1 cellular context compared by ENCODE assay signal in the genomic region with DNA sequence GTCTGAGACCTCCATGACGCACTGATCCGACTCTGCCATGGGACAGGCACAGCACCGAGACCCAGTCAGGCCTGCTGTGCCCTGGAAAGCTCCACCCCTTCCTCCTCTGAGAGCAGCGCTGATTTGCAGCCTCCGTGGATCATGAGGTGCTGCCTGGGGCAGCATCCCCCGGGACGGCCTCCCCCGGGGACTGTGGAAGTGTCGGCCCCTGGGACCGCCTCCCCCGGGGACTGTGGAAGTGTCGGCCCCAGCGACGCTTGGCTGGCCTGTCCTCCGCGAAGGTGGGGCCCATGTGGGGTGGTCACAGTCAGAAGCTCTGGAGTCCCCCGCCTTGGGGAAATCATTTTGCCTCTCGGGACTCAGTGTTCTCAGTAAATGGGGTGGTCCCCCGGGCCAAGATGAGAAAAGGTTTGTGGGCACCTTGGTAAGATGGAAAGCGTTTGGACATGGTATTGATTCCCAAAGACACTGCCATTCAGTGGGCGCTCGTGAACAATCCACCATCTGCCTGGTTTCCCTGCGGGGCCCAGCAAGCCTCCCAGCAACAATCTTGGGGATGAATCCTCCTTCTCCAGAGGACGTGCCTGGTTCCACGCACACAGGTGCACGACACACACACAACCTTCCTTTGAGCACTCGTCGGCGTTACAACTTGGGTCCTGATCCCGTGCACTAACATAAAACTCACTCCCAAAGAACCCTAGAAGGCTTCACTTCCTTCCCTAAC.
TF ChIP-seq lines count a peak whose summit lies in the region.

No MANE protein-coding gene starts in this region.

TF ChIP-seq in GM23338, 12 proteins besides CTCF, POLR2A, EP300 and RAD21 (continued from another document):
- TF ChIP-seq, protein P1, sequence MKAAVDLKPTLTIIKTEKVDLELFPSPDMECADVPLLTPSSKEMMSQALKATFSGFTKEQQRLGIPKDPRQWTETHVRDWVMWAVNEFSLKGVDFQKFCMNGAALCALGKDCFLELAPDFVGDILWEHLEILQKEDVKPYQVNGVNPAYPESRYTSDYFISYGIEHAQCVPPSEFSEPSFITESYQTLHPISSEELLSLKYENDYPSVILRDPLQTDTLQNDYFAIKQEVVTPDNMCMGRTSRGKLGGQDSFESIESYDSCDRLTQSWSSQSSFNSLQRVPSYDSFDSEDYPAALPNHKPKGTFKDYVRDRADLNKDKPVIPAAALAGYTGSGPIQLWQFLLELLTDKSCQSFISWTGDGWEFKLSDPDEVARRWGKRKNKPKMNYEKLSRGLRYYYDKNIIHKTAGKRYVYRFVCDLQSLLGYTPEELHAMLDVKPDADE (IDR thresholded peaks at IDR 0.05) = no peak
- no peak for TF ChIP-seq STAT1 (IDR thresholded peaks at IDR 0.05; ENCODE audit: unreplicated experiment)
- no peak for TF ChIP-seq POLR2AphosphoS5 (IDR thresholded peaks at IDR 0.05; ENCODE audit: low read depth)
- TF ChIP-seq ZNF331 (CRISPR knock-in tag; IDR thresholded peaks at IDR 0.05; ENCODE audit: low read depth) = no peak
- TF ChIP-seq, protein P2, sequence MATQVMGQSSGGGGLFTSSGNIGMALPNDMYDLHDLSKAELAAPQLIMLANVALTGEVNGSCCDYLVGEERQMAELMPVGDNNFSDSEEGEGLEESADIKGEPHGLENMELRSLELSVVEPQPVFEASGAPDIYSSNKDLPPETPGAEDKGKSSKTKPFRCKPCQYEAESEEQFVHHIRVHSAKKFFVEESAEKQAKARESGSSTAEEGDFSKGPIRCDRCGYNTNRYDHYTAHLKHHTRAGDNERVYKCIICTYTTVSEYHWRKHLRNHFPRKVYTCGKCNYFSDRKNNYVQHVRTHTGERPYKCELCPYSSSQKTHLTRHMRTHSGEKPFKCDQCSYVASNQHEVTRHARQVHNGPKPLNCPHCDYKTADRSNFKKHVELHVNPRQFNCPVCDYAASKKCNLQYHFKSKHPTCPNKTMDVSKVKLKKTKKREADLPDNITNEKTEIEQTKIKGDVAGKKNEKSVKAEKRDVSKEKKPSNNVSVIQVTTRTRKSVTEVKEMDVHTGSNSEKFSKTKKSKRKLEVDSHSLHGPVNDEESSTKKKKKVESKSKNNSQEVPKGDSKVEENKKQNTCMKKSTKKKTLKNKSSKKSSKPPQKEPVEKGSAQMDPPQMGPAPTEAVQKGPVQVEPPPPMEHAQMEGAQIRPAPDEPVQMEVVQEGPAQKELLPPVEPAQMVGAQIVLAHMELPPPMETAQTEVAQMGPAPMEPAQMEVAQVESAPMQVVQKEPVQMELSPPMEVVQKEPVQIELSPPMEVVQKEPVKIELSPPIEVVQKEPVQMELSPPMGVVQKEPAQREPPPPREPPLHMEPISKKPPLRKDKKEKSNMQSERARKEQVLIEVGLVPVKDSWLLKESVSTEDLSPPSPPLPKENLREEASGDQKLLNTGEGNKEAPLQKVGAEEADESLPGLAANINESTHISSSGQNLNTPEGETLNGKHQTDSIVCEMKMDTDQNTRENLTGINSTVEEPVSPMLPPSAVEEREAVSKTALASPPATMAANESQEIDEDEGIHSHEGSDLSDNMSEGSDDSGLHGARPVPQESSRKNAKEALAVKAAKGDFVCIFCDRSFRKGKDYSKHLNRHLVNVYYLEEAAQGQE (IDR thresholded peaks at IDR 0.05; ENCODE audit: unreplicated experiment) = no peak
